Comparison of ENCODE assay signal across 9 cellular contexts in genomic region chr12:124479680-124480468, GRCh38.
DNase-seq lines count a peak whose midpoint lies in the region; ATAC-seq and TF ChIP-seq lines count a peak whose summit lies in the region.
"Had no signal": no experiment of that assay in that cellular context is flagged by ENCODE, and none has a peak within 500 bp of the region (broad histone marks: within the 10 kb centered on the region; RNA-seq: fewer than 3 reads in every experiment).

No MANE protein-coding gene starts in this region.

- no peak overlapping the region for H3K9ac ChIP-seq in H9 (ENCODE audit: extremely low read depth, insufficient read length, low read length)

- H3K27me3 ChIP-seq in CD8-positive, alpha-beta memory T cell (ENCODE audit: insufficient read depth, low read length, poor library complexity, severe bottlenecking): no peaks in the 10 kb centered on the region
- no peaks in the 10 kb centered on the region for H3K27me3 ChIP-seq in H9 (ENCODE audit: insufficient read depth, low read length)
- H3K27me3 ChIP-seq in SJCRH30: no peaks in the 10 kb centered on the region

- no peak overlapping the region for H2BK5ac ChIP-seq in H9 (ENCODE audit: insufficient read length, low read length)

- H3K23me2 ChIP-seq in H9 (ENCODE audit: insufficient read length, low read depth, low read length, poor library complexity, severe bottlenecking): no peaks in the 10 kb centered on the region

- no peak overlapping the region for H3K56ac ChIP-seq in H9 (ENCODE audit: insufficient read length, low read depth, low read length)

- POLR2A ChIA-PET in CD8-positive, alpha-beta memory T cell (lab: Charles Lee): interaction anchor here (1.5 kb wide), 1 partner anchor 14 kb away, joined by 3 read pairs; no protein-coding TSS in a partner anchor

- no CpG with 5 or more reads among the region's 19 CpGs for WGBS in H9 (ENCODE audit: extremely low coverage, insufficient read length, low lambda C conversion rate)

- H3K4me3 ChIP-seq in CD8-positive, alpha-beta memory T cell (ENCODE audit: low read length): no peak overlapping the region
- H3K4me3 ChIP-seq in SJCRH30: no peak overlapping the region
- H3K4me3 ChIP-seq: skin epidermis had no signal

- peak overlapping the region in 6 of 8 donors; percentile 21 to 73 (median 46) for H3K27ac Mint-ChIP-seq in CD8-positive, alpha-beta memory T cell
- H3K27ac Mint-ChIP-seq in H9 (peak overlapping the region in 2 of 3 experiments; percentile 92 to 93; a peak in 5 of 7 replicates), memory B cell (no peak overlapping the region)

- no peak overlapping the region for H3K27ac ChIP-seq in CD8-positive, alpha-beta memory T cell (ENCODE audit: low read depth, low read length)
- no peak overlapping the region for H3K27ac ChIP-seq in H9 (ENCODE audit: insufficient read length, low read depth, low read length)
- H3K27ac ChIP-seq in SJCRH30: 0 out of 2 replicates have a peak overlapping the region, but pooled peaks have one; percentile 1
- no peak overlapping the region for H3K27ac ChIP-seq in caudate nucleus (ENCODE audit: low read depth, low read length)

- H4K5ac ChIP-seq in H9 (ENCODE audit: insufficient read length, low read depth, low read length): no peak overlapping the region

- H2BK20ac ChIP-seq in H9 (ENCODE audit: low read depth, low read length, poor library complexity, severe bottlenecking): no peak overlapping the region

- H4K91ac ChIP-seq in H9 (ENCODE audit: insufficient read length, low read depth, low read length): no peak overlapping the region

- H3K36me3 ChIP-seq in CD8-positive, alpha-beta memory T cell (ENCODE audit: insufficient read depth, low read length): no peaks in the 10 kb centered on the region
- H3K36me3 ChIP-seq in SJCRH30: peaks cover 42% of the 10 kb centered on the region

- H3K4ac ChIP-seq in H9 (ENCODE audit: low read depth, low read length): no peak overlapping the region

- peaks cover 5% of the 10 kb centered on the region for H4K20me1 ChIP-seq in H9 (ENCODE audit: control insufficient read depth, insufficient read depth, insufficient read length)

- peaks cover 20 to 54% (median 32%) of the 10 kb centered on the region in 3 donors for H3K4me1 Mint-ChIP-seq in CD8-positive, alpha-beta memory T cell
- H3K4me1 Mint-ChIP-seq in H9 (peaks cover 0 to 17% of the 10 kb centered on the region in 2 experiments; a peak in 3 of 4 replicates), memory B cell (peaks cover 39% of the 10 kb centered on the region)

- H3K14ac ChIP-seq in H9 (ENCODE audit: insufficient read depth, low read length): no peak overlapping the region; the same call in 1 of the 2 replicates

- no peak overlapping the region for H2BK15ac ChIP-seq in H9 (ENCODE audit: low read depth, low read length)

- peak overlapping the region in 1 of 7 donors; percentile 49 for H3K4me3 Mint-ChIP-seq in CD8-positive, alpha-beta memory T cell
- H3K4me3 Mint-ChIP-seq in H9: no peak overlapping the region
- H3K4me3 Mint-ChIP-seq in memory B cell: peak overlapping the region; percentile 61

- H3K4me1 ChIP-seq in CD8-positive, alpha-beta memory T cell (ENCODE audit: insufficient read depth, low read length): peaks cover 7% of the 10 kb centered on the region
- no peaks in the 10 kb centered on the region for H3K4me1 ChIP-seq in H9 (ENCODE audit: insufficient read depth, low read length)
- H3K4me1 ChIP-seq in SJCRH30: peaks cover 33% of the 10 kb centered on the region

- H3K4me2 ChIP-seq in H9 (ENCODE audit: insufficient read depth, insufficient read length, low read length): no peak overlapping the region

- peak; percentile 5 for ATAC-seq in memory B cell (ENCODE audit: low read depth)

- no peak overlapping the region for H3K18ac ChIP-seq in H9 (ENCODE audit: insufficient read length, low read depth, low read length)

- H3K79me1 ChIP-seq in H9 (ENCODE audit: insufficient read depth, low read depth, low read length, poor library complexity, severe bottlenecking): no peaks in the 10 kb centered on the region

- H3K79me2 ChIP-seq in H9 (ENCODE audit: insufficient read depth, low read length): peaks cover 3% of the 10 kb centered on the region; the same call in 1 of the 2 replicates

- no peaks in the 10 kb centered on the region for H3K9me3 ChIP-seq in CD8-positive, alpha-beta memory T cell (ENCODE audit: low read length)
- H3K9me3 ChIP-seq in H9 (ENCODE audit: control insufficient read depth, low read depth, low read length) (no peaks in the 10 kb centered on the region), SJCRH30 (replicated peaks) (no peaks in the 10 kb centered on the region)

- H3K23ac ChIP-seq in H9 (ENCODE audit: insufficient read length, low read depth, low read length): no peak overlapping the region

- H2BK12ac ChIP-seq in H9 (ENCODE audit: insufficient read length, low read depth, low read length): no peak overlapping the region

- H3T11ph ChIP-seq in H9 (ENCODE audit: low read length): no peak overlapping the region

- no peak for DNase-seq in CD8-positive, alpha-beta memory T cell
- DNase-seq in H9 (no peak), SJCRH30 (no peak), memory B cell (ENCODE audit: low spot score in 2 of 2) (no peak), T1000 (lab: John Stamatoyannopoulos, UW) (no peak), NCI-H128 (lab: John Stamatoyannopoulos, UW; ENCODE audit: unreplicated experiment) (no peak), DMS 273 treated with DMSO at 0.1 percent for 48 hours (lab: John Stamatoyannopoulos, UW) (no peak), caudate nucleus (lab: John Stamatoyannopoulos, UW) (no peak)

- H2AFZ ChIP-seq in H9 (ENCODE audit: low read length): no peak overlapping the region

- no peak for TF ChIP-seq CTCF in H9 (conservative IDR thresholded peaks at IDR 0.05)

- H2AK5ac ChIP-seq in H9 (ENCODE audit: insufficient read length, low read length): no peak overlapping the region

- H3K36me3 Mint-ChIP-seq in CD8-positive, alpha-beta memory T cell: peaks cover 4 to 60% (median 16%) of the 10 kb centered on the region in 3 donors
- peaks cover 46 to 69% (median 68%) of the 10 kb centered on the region in 3 experiments; a peak in 6 of 7 replicates for H3K36me3 Mint-ChIP-seq in H9 (ENCODE audit: insufficient read depth in 1 of 3, low read depth in 3 of 3)
- peaks cover 46% of the 10 kb centered on the region for H3K36me3 Mint-ChIP-seq in memory B cell

- CTCF ChIA-PET in CD8-positive, alpha-beta memory T cell (lab: Charles Lee): no interaction called here

- no peaks in the 10 kb centered on the region for H3K9me3 Mint-ChIP-seq in CD8-positive, alpha-beta memory T cell
- H3K9me3 Mint-ChIP-seq in H9 (no peaks in the 10 kb centered on the region), memory B cell (peaks cover 7% of the 10 kb centered on the region)

- no peak overlapping the region for H2BK120ac ChIP-seq in H9 (ENCODE audit: low read depth, low read length, poor library complexity, severe bottlenecking)

- H4K8ac ChIP-seq in H9 (replicated peaks; ENCODE audit: insufficient read length, low read depth, low read length): no peak overlapping the region

- no peaks in the 10 kb centered on the region for H3K27me3 Mint-ChIP-seq in CD8-positive, alpha-beta memory T cell
- H3K27me3 Mint-ChIP-seq in H9 (ENCODE audit: low read depth) (peaks cover 1% of the 10 kb centered on the region; the same call in 1 of the 2 replicates), memory B cell (no peaks in the 10 kb centered on the region)
